In genomic region chr9:121289554-121290370, GRCh38 we compare ENCODE assay signal across 10 cellular contexts. TPM values are rescaled to one million over a fixed set of nuclear protein-coding genes. Genes with fewer than 3 reads are reported as not detected.
DNase-seq lines count a peak whose midpoint lies in the region; ATAC-seq and TF ChIP-seq lines count a peak whose summit lies in the region.
"Had no signal": no experiment of that assay in that cellular context is flagged by ENCODE, and none has a peak within 500 bp of the region (broad histone marks: within the 10 kb centered on the region; RNA-seq: fewer than 3 reads in every experiment).

No MANE protein-coding gene starts in this region.

- TF ChIP-seq CTCF in A673 (conservative IDR thresholded peaks at IDR 0.05; ENCODE audit: low read depth, low read length) (no peak), epithelial cell of esophagus (IDR thresholded peaks at IDR 0.05; ENCODE audit: insufficient read depth, low read depth, low read length, missing control alignments) (no peak), neutrophil (IDR thresholded peaks at IDR 0.05) (no peak)

- ATAC-seq in HG03108 (IDR thresholded peaks at IDR 0.05; ENCODE audit: unreplicated experiment) = no peak
- ATAC-seq: CD8-positive, alpha-beta T cell had no signal

- no peaks in the 10 kb centered on the region for H3K27me3 ChIP-seq in A673 (replicated peaks; ENCODE audit: insufficient read depth, low read depth, low read length, poor library complexity)
- H3K27me3 ChIP-seq in neutrophil = no peaks in the 10 kb centered on the region

- CTCF ChIA-PET in A673 (lab: Charles Lee) = interaction anchor here (0.7 kb wide), 1 partner anchor 379 kb away, joined by 3 read pairs; no protein-coding TSS in a partner anchor

- POLR2A ChIA-PET in A673 (lab: Charles Lee; ENCODE audit: low non-redundant PET) = interaction anchor here (0.5 kb wide), 1 partner anchor 12 kb away, joined by 4 read pairs; no protein-coding TSS in a partner anchor

- H3K9me3 ChIP-seq in A673 (ENCODE audit: low read depth, low read length, poor library complexity, severe bottlenecking) (no peaks in the 10 kb centered on the region), neutrophil (no peaks in the 10 kb centered on the region)

- no peak overlapping the region for H3K4me3 ChIP-seq in A673 (ENCODE audit: low read depth, low read length, poor library complexity, severe bottlenecking)
- no peak overlapping the region for H3K4me3 ChIP-seq in epithelial cell of esophagus (ENCODE audit: low read length)
- peak overlapping the region; percentile 1 to 23 for H3K4me3 ChIP-seq in neutrophil (ENCODE audit: low read depth in 1 of 2, low read length in 1 of 2)

- H3K4me1 ChIP-seq in A673 (ENCODE audit: insufficient read depth, low read length, poor library complexity, severe bottlenecking) (peaks cover 63% of the 10 kb centered on the region), neutrophil (ENCODE audit: control insufficient read depth in 1 of 2, insufficient read depth in 1 of 2, low read depth in 1 of 2, low read length in 1 of 2) (peaks cover 50 to 52% of the 10 kb centered on the region in 2 experiments)

- no peak for DNase-seq in A673 (ENCODE audit: low spot score)
- DNase-seq in MV-4-11 (lab: John Stamatoyannopoulos, UW) = peak; percentile 20
- peak; percentile 38 for DNase-seq in epithelial cell of esophagus (ENCODE audit: low read depth)
- DNase-seq in AG08395 (ENCODE audit: low spot score) = no peak
- DNase-seq in stimulated activated CD8-positive, alpha-beta memory T cell treated with anti-CD3 and anti-CD28 coated beads, Interleukin-4, amount 100 ng/mL, for 48 hours = no peak
- DNase-seq in kidney tubule cell (ENCODE audit: low spot score) = no peak
- DNase-seq: CD8-positive, alpha-beta T cell; SW 1271 had no signal

- H3K36me3 ChIP-seq in A673 (ENCODE audit: insufficient read depth, low read length, poor library complexity, severe bottlenecking) = no peaks in the 10 kb centered on the region
- H3K36me3 ChIP-seq in neutrophil = peaks cover 30% of the 10 kb centered on the region

- H3K27ac ChIP-seq in A673 (ENCODE audit: low read depth, low read length, poor library complexity, severe bottlenecking) (peak overlapping the region; percentile 89), neutrophil (peak overlapping the region; percentile 83)

- intact Hi-C loops in A673 (cut with micrococcal nuclease; ENCODE audit: unreplicated experiment) = loop anchor here (5.0 kb wide), 2 partner anchors 73 to 77 kb away; no protein-coding TSS in a partner anchor

- no TSS peak for BruUV-seq in A673 (replicated peaks; lab: Mats Ljungman, UMichigan)

RNA-seq across cellular contexts. Expression of gene GSN, which starts 21.8 kb away (rescaled TPM):
- 28.4 and 43.7 TPM in 2 replicates for total RNA-seq in A673 (2021)

Comparison
In these comparisons a context has a peak if more than half of its experiments do, and no peak if none do; other contexts are left out.
1. DNase-seq: peak in MV-4-11 (single experiment) and epithelial cell of esophagus (single experiment); none in A673 (single experiment), AG08395 (single experiment), stimulated activated CD8-positive, alpha-beta memory T cell treated with anti-CD3 and anti-CD28 coated beads, Interleukin-4, amount 100 ng/mL, for 48 hours (single experiment) and kidney tubule cell (single experiment).
2. H3K4me3 ChIP-seq: peak in neutrophil (2 of 2); none in A673 (single experiment) and epithelial cell of esophagus (single experiment).